ENCODE assay signal across 11 cellular contexts in genomic region chr1:171501305-171502021, GRCh38. TPM values are rescaled to one million over a fixed set of nuclear protein-coding genes. Genes with fewer than 3 reads are reported as not detected.
DNase-seq lines count a peak whose midpoint lies in the region; ATAC-seq lines count a peak whose summit lies in the region.
"Had no signal": no experiment of that assay in that cellular context is flagged by ENCODE, and none has a peak within 500 bp of the region (broad histone marks: within the 10 kb centered on the region; RNA-seq: fewer than 3 reads in every experiment).

No MANE protein-coding gene starts in this region.

- H3K9me3 Mint-ChIP-seq in activated T-helper 1 cell treated with anti-CD3 and anti-CD28 coated beads, Interleukin-12 subunit alpha, Interleukin-12 subunit beta, Interleukin-2, Interleukin-4 antibody, amounts not matched to agents 30 ng/mL and 10 ng/mL and 1 ng/mL, durations not matched to agents 14 hours and 24 hours and 36 hours = no peaks in the 10 kb centered on the region

- peak overlapping the region; percentile 2 for H3K4me3 Mint-ChIP-seq in activated T-helper 1 cell treated with anti-CD3 and anti-CD28 coated beads, Interleukin-12 subunit alpha, Interleukin-12 subunit beta, Interleukin-2, Interleukin-4 antibody, amounts not matched to agents 30 ng/mL and 10 ng/mL and 1 ng/mL, durations not matched to agents 14 hours and 24 hours and 36 hours

- peak overlapping the region; percentile 29 for H3K27ac Mint-ChIP-seq in activated T-helper 1 cell treated with anti-CD3 and anti-CD28 coated beads, Interleukin-12 subunit alpha, Interleukin-12 subunit beta, Interleukin-2, Interleukin-4 antibody, amounts not matched to agents 30 ng/mL and 10 ng/mL and 1 ng/mL, durations not matched to agents 14 hours and 24 hours and 36 hours

- ATAC-seq in GM19328 (IDR thresholded peaks at IDR 0.05; ENCODE audit: unreplicated experiment) = peak; percentile 50
- peak; percentile 74 for ATAC-seq in HG02943 (IDR thresholded peaks at IDR 0.05; ENCODE audit: low read depth, unreplicated experiment)
- ATAC-seq in HG02840 (IDR thresholded peaks at IDR 0.05; ENCODE audit: low FRiP score, unreplicated experiment) = no peak

- H3K4me1 Mint-ChIP-seq in activated T-helper 1 cell treated with anti-CD3 and anti-CD28 coated beads, Interleukin-12 subunit alpha, Interleukin-12 subunit beta, Interleukin-2, Interleukin-4 antibody, amounts not matched to agents 30 ng/mL and 10 ng/mL and 1 ng/mL, durations not matched to agents 14 hours and 24 hours and 36 hours (ENCODE audit: low read depth) = peaks cover 79% of the 10 kb centered on the region

- intact Hi-C loops in activated T-helper 1 cell treated with anti-CD3 and anti-CD28 coated beads, Interleukin-12 subunit alpha, Interleukin-12 subunit beta, Interleukin-2, Interleukin-4 antibody, amounts not matched to agents 30 ng/mL and 10 ng/mL and 1 ng/mL, durations not matched to agents 14 hours and 24 hours and 36 hours (cut with micrococcal nuclease) = loop anchor here (1.0 kb wide), 2 partner anchors 8 to 16 kb away; partner anchors contain the start of gene PRRC2C

- DNase-seq in DMS79 treated with DMSO at 0.1 percent for 48 hours (lab: John Stamatoyannopoulos, UW) (peak; percentile 39), COLO829 (ENCODE audit: low spot score) (no peak), SIG-M5 treated with dmso at 0.1 percent for 504 hours (lab: John Stamatoyannopoulos, UW; ENCODE audit: unreplicated experiment) (no peak)
- no peak for DNase-seq in activated T-helper 1 cell treated with anti-CD3 and anti-CD28 coated beads, Interleukin-12 subunit alpha, Interleukin-12 subunit beta, Interleukin-2, Interleukin-4 antibody, amounts not matched to agents 30 ng/mL and 10 ng/mL and 1 ng/mL, durations not matched to agents 14 hours and 24 hours and 36 hours (ENCODE audit: low spot score)
- DNase-seq in central memory CD4-positive, alpha-beta T cell = no peak
- DNase-seq: activated CD4-positive, alpha-beta T cell treated with anti-CD3 and anti-CD28 coated beads, Interleukin-2, amount 50 U/mL, for 48 hours; foreskin melanocyte; NCI-H2029 treated with DMSO at 0.1 percent for 48 hours had no signal

- peaks cover 34% of the 10 kb centered on the region for H3K36me3 Mint-ChIP-seq in activated T-helper 1 cell treated with anti-CD3 and anti-CD28 coated beads, Interleukin-12 subunit alpha, Interleukin-12 subunit beta, Interleukin-2, Interleukin-4 antibody, amounts not matched to agents 30 ng/mL and 10 ng/mL and 1 ng/mL, durations not matched to agents 14 hours and 24 hours and 36 hours (ENCODE audit: low read depth)

- H3K27me3 Mint-ChIP-seq in activated T-helper 1 cell treated with anti-CD3 and anti-CD28 coated beads, Interleukin-12 subunit alpha, Interleukin-12 subunit beta, Interleukin-2, Interleukin-4 antibody, amounts not matched to agents 30 ng/mL and 10 ng/mL and 1 ng/mL, durations not matched to agents 14 hours and 24 hours and 36 hours (ENCODE audit: insufficient read depth) = no peaks in the 10 kb centered on the region

RNA-seq across cellular contexts. Expression of gene PRRC2C, which starts 16.1 kb away (rescaled TPM):
- total RNA-seq in activated T-helper 1 cell treated with anti-CD3 and anti-CD28 coated beads, Interleukin-12 subunit alpha, Interleukin-12 subunit beta, Interleukin-2, Interleukin-4 antibody, amounts not matched to agents 30 ng/mL and 10 ng/mL and 1 ng/mL, durations not matched to agents 14 hours and 24 hours and 36 hours = 291 and 295 TPM in 2 replicates
